12 cellular contexts compared by ENCODE assay signal in the genomic region with DNA sequence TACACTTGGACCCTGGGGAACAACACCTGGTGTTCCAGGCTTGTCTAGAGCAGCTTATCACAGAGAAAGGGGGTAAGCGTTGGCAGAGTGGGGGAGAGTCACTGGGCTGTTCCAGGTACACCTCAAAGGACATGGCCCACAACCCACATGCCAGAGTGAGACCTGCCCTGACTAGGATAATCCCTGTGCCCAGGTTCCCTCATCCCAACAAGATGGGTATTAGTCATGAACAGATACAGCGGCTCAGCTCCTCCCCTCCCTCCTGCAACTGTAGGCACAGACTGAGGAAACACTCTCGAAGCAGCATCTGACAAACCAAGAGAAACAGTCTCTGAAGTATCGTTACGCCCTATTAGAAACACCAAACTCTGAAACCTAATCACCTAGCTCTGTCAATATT. TPM values are rescaled to one million over a fixed set of nuclear protein-coding genes. Genes with fewer than 3 reads are reported as not detected.
DNase-seq lines count a peak whose midpoint lies in the region; ATAC-seq, FAIRE-seq and TF ChIP-seq lines count a peak whose summit lies in the region.
"Had no signal": no experiment of that assay in that cellular context is flagged by ENCODE, and none has a peak within 500 bp of the region (broad histone marks: within the 10 kb centered on the region; RNA-seq: fewer than 3 reads in every experiment).

No MANE protein-coding gene starts in this region.

- peak overlapping the region; percentile 24 for H3K9ac ChIP-seq in astrocyte (ENCODE audit: low read length)

- H3K27me3 ChIP-seq in astrocyte (ENCODE audit: insufficient read depth, low read length) = peaks cover 2% of the 10 kb centered on the region
- no peaks in the 10 kb centered on the region for H3K27me3 ChIP-seq in thyroid gland

- H3K9me3 ChIP-seq in astrocyte (ENCODE audit: insufficient read depth, low read depth, low read length) (no peaks in the 10 kb centered on the region), mesodermal cell (ENCODE audit: control insufficient read depth, low read length) (no peaks in the 10 kb centered on the region), thyroid gland (no peaks in the 10 kb centered on the region)

- no peaks in the 10 kb centered on the region for H4K20me1 ChIP-seq in astrocyte (ENCODE audit: insufficient read depth, low read length)

- H3K27ac ChIP-seq in astrocyte (ENCODE audit: low read depth, low read length) = no peak overlapping the region
- peak overlapping the region; percentile 23 for H3K27ac ChIP-seq in mesodermal cell (ENCODE audit: low read depth, low read length, severe bottlenecking)
- peak overlapping the region in 1 of 3 donors; percentile 28 for H3K27ac ChIP-seq in thyroid gland

- intact Hi-C loops in thyroid gland (cut with DNase I) = no loop called here

- no peak for ATAC-seq in GM21526 (IDR thresholded peaks at IDR 0.05; ENCODE audit: low FRiP score, unreplicated experiment)
- ATAC-seq in activated T-cell treated with anti-CD3 and anti-CD28 coated beads, Interleukin-2, amount 50 U/mL, for 4 hours = no peak
- ATAC-seq in GM18517 (IDR thresholded peaks at IDR 0.05; ENCODE audit: unreplicated experiment) = no peak

- H2AFZ ChIP-seq in astrocyte (ENCODE audit: low read depth, low read length) = peak overlapping the region; percentile 94

- H3K27ac Mint-ChIP-seq in astrocyte (ENCODE audit: unreplicated experiment) = peak overlapping the region; percentile 48
- H3K27ac Mint-ChIP-seq: activated T-helper 1 cell treated with anti-CD3 and anti-CD28 coated beads, Interleukin-12 subunit alpha, Interleukin-12 subunit beta, Interleukin-2, Interleukin-4 antibody, amounts not matched to agents 30 ng/mL and 10 ng/mL and 1 ng/mL, durations not matched to agents 14 hours and 24 hours and 36 hours; IgD-negative memory B cell; progenitor cell of endocrine pancreas had no signal

- H3K4me3 ChIP-seq in astrocyte (ENCODE audit: insufficient read depth, low read depth, low read length) = no peak overlapping the region
- H3K4me3 ChIP-seq in mesodermal cell (ENCODE audit: extremely low read depth, insufficient read depth, low read length, poor library complexity, severe bottlenecking) = no peak overlapping the region
- no peak overlapping the region for H3K4me3 ChIP-seq in thyroid gland (replicated peaks in 1 of 3)

- no peaks in the 10 kb centered on the region for H3K79me2 ChIP-seq in astrocyte (ENCODE audit: insufficient read depth, low read length)

- no peaks in the 10 kb centered on the region for H3K27me3 Mint-ChIP-seq in astrocyte (ENCODE audit: low read depth, unreplicated experiment)
- H3K27me3 Mint-ChIP-seq in activated T-cell treated with anti-CD3 and anti-CD28 coated beads, Interleukin-2, amount 50 U/mL, for 4 hours (ENCODE audit: low read depth) = peaks cover 19% of the 10 kb centered on the region

- H3K4me3 Mint-ChIP-seq in astrocyte (ENCODE audit: unreplicated experiment) = peak overlapping the region; percentile 79
- H3K4me3 Mint-ChIP-seq in activated T-cell treated with anti-CD3 and anti-CD28 coated beads, Interleukin-2, amount 50 U/mL, for 4 hours = no peak overlapping the region
- H3K4me3 Mint-ChIP-seq: activated T-helper 1 cell treated with anti-CD3 and anti-CD28 coated beads, Interleukin-12 subunit alpha, Interleukin-12 subunit beta, Interleukin-2, Interleukin-4 antibody, amounts not matched to agents 30 ng/mL and 10 ng/mL and 1 ng/mL, durations not matched to agents 14 hours and 24 hours and 36 hours had no signal

- no peaks in the 10 kb centered on the region for H3K9me3 Mint-ChIP-seq in astrocyte (ENCODE audit: unreplicated experiment)
- H3K9me3 Mint-ChIP-seq in activated T-cell treated with anti-CD3 and anti-CD28 coated beads, Interleukin-2, amount 50 U/mL, for 4 hours = no peaks in the 10 kb centered on the region
- H3K9me3 Mint-ChIP-seq: activated T-helper 1 cell treated with anti-CD3 and anti-CD28 coated beads, Interleukin-12 subunit alpha, Interleukin-12 subunit beta, Interleukin-2, Interleukin-4 antibody, amounts not matched to agents 30 ng/mL and 10 ng/mL and 1 ng/mL, durations not matched to agents 14 hours and 24 hours and 36 hours; IgD-negative memory B cell had no signal

- peaks cover 15% of the 10 kb centered on the region for H3K4me1 ChIP-seq in astrocyte (ENCODE audit: insufficient read depth, low read length)
- H3K4me1 ChIP-seq in mesodermal cell (ENCODE audit: control insufficient read depth, insufficient read depth, low read length, poor library complexity, severe bottlenecking) = peaks cover 17% of the 10 kb centered on the region
- peaks cover 0 to 13% of the 10 kb centered on the region in 2 donors for H3K4me1 ChIP-seq in thyroid gland

- TF ChIP-seq CTCF in astrocyte (IDR thresholded peaks at IDR 0.05; ENCODE audit: insufficient read depth, low read depth, low read length) (no peak), thyroid gland (IDR thresholded peaks at IDR 0.05) (no peak)

- peaks cover 39% of the 10 kb centered on the region for H3K4me1 Mint-ChIP-seq in astrocyte (ENCODE audit: low read depth, unreplicated experiment)
- H3K4me1 Mint-ChIP-seq in activated T-cell treated with anti-CD3 and anti-CD28 coated beads, Interleukin-2, amount 50 U/mL, for 4 hours (ENCODE audit: low read depth) = no peaks in the 10 kb centered on the region
- H3K4me1 Mint-ChIP-seq: IgD-negative memory B cell had no signal

- peaks cover 5% of the 10 kb centered on the region for H3K36me3 Mint-ChIP-seq in astrocyte (ENCODE audit: low read depth, unreplicated experiment)
- no peaks in the 10 kb centered on the region for H3K36me3 Mint-ChIP-seq in activated T-cell treated with anti-CD3 and anti-CD28 coated beads, Interleukin-2, amount 50 U/mL, for 4 hours (ENCODE audit: insufficient read depth)

- H3K4me2 ChIP-seq in astrocyte (ENCODE audit: low read length) = peak overlapping the region; percentile 90

- TF ChIP-seq POLR2A in thyroid gland (IDR thresholded peaks at IDR 0.05) = no peak

- H3K36me3 ChIP-seq in astrocyte (ENCODE audit: insufficient read depth, low read length) (no peaks in the 10 kb centered on the region), mesodermal cell (ENCODE audit: control insufficient read depth, insufficient read depth, low read length) (no peaks in the 10 kb centered on the region), thyroid gland (no peaks in the 10 kb centered on the region)

- FAIRE-seq in astrocyte (lab: Jason Lieb, UNC) = no peak

- DNase-seq in NCI-H2171 treated with DMSO at 0.1 percent for 48 hours (lab: John Stamatoyannopoulos, UW) = peak; percentile 70
- no peak for DNase-seq in NCI-H2171 (lab: John Stamatoyannopoulos, UW)
- no peak for DNase-seq in astrocyte (ENCODE audit: low read depth)
- DNase-seq in thyroid gland = peak; percentile 23 to 39
- DNase-seq in activated T-cell treated with anti-CD3 and anti-CD28 coated beads, Interleukin-2, amount 50 U/mL, for 4 hours = no peak
- DNase-seq: NCI-H526 treated with DMSO at 0.1 percent for 48 hours had no signal

- 92% methylated on average over 5 of the region's 5 CpGs for WGBS in mesodermal cell (ENCODE audit: insufficient coverage in 2 of 2), 2 experiments
- WGBS in thyroid gland, 2 donors = 45 to 65% methylated on average over 5 of the region's 5 CpGs

RNA-seq across cellular contexts. Expression of a gene that starts 32.1 kb away (rescaled TPM):
- total RNA-seq in astrocyte (1,513 and 1,663 TPM in 2 replicates), thyroid gland (1,000 to 10,000 TPM; 1,180 to 3,226 (median 2,104) TPM)
- 2,929 TPM for polyA plus RNA-seq in mesodermal cell (2013, experiment 1 of 2)
- 2,830 TPM for polyA plus RNA-seq in mesodermal cell (2013, experiment 2 of 2)
- 1,000 to 10,000 TPM; 2,990 to 3,578 (median 3,066) TPM for total RNA-seq in activated T-cell treated with anti-CD3 and anti-CD28 coated beads, Interleukin-2, amount 50 U/mL, for 4 hours

Comparison
In these comparisons a context has a peak if more than half of its experiments do, and no peak if none do; other contexts are left out.
1. DNase-seq: peak in NCI-H2171 treated with DMSO at 0.1 percent for 48 hours (single experiment) and thyroid gland (2 of 2); none in NCI-H2171 (single experiment), astrocyte (single experiment) and activated T-cell treated with anti-CD3 and anti-CD28 coated beads, Interleukin-2, amount 50 U/mL, for 4 hours (single experiment).